ENCODE assay signal across 1 cellular context in the genomic region with DNA sequence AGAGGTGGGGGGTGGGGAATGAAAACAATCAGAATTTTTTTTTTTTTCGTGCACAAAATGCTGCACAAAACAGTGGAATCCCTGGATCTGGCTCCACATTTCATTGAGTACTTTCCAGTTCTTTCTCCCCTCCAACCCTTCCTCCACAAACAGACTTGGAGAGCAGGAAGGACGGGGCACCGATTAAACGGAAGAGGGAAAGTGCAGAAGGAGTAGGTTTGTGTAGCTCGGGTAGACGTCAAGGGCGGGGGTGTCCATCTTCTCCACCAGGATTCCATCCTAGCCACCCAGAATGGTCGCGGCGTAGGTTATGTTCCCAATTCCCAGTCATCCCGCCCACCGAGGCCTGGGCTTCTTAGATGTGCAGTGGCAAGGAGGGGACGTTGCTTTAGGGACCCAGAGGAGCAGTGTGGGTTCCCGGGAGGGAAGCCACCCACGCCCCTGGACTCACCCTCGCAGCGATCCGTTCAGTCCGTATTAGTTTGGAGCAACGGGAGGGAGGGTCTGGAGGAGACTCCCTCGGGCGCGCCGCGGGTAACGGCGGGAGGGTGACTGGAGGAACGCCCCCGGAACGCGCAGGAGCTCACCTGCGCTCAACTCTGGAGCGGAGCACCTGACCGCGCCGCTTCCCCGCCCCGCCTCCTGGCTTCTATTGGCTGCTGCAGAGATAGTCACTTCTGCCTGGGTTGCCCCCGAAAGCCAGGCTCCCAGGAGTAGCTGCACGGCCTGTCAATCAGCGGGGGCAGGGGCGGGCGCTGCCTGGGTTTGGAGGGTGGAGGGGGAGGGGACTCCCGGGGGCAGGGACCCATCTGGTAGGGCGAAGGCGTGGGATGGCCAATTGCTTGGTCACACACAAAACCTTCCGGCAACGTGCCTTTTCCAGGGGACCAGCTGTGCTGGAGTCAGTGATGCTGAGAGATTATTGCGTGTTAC.
A peak's percentile ranks its signal among the peaks of the same experiment; 100 is the strongest.
TF ChIP-seq lines count a peak whose summit lies in the region.

A gene with protein sequence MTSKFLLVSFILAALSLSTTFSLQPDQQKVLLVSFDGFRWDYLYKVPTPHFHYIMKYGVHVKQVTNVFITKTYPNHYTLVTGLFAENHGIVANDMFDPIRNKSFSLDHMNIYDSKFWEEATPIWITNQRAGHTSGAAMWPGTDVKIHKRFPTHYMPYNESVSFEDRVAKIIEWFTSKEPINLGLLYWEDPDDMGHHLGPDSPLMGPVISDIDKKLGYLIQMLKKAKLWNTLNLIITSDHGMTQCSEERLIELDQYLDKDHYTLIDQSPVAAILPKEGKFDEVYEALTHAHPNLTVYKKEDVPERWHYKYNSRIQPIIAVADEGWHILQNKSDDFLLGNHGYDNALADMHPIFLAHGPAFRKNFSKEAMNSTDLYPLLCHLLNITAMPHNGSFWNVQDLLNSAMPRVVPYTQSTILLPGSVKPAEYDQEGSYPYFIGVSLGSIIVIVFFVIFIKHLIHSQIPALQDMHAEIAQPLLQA (minus strand): TSS at position 624 of the 933 bp plus-strand sequence. CDS start 2,718 bp downstream, outside the sequence.

TF ChIP-seq in HEK293, 187 proteins besides CTCF, POLR2A, EP300 and RAD21 (continued from another document):
- TF ChIP-seq FEZF1 (tag by site-specific recombination; IDR thresholded peaks at IDR 0.05) (peak; percentile 44), ZNF302 (tag by site-specific recombination; IDR thresholded peaks at IDR 0.05; ENCODE audit: low read depth) (no peak), ZNF600 (tag by site-specific recombination; IDR thresholded peaks at IDR 0.05) (peak; percentile 90), ZNF214 (tag by site-specific recombination; IDR thresholded peaks at IDR 0.05; ENCODE audit: borderline replicate concordance) (no peak), PRDM1 (tag by site-specific recombination; IDR thresholded peaks at IDR 0.05) (peak; percentile 65; the same call in 1 of the 2 replicates), ZNF843 (tag by site-specific recombination; IDR thresholded peaks at IDR 0.05) (0 out of 2 replicates have a peak, but pooled peaks have one; percentile 19), ZBTB48 (tag by site-specific recombination; IDR thresholded peaks at IDR 0.05) (peak; percentile 95), GLIS2 (tag by site-specific recombination; IDR thresholded peaks at IDR 0.05) (peak; percentile 89), ZNF785 (tag by site-specific recombination; IDR thresholded peaks at IDR 0.05) (no peak), ZXDB (tag by site-specific recombination; IDR thresholded peaks at IDR 0.05) (peak; percentile 62; the same call in 1 of the 2 replicates), YY1 (tag by site-specific recombination; IDR thresholded peaks at IDR 0.05) (0 out of 2 replicates have a peak, but pooled peaks have one; percentile 24), ZNF76 (tag by site-specific recombination; IDR thresholded peaks at IDR 0.05; ENCODE audit: borderline replicate concordance, low read depth) (0 out of 2 replicates have a peak, but pooled peaks have one; percentile 19), ZNF561 (tag by site-specific recombination; IDR thresholded peaks at IDR 0.05; ENCODE audit: borderline replicate concordance) (peak; percentile 46; the same call in 1 of the 2 replicates), ZBTB20 (tag by site-specific recombination; IDR thresholded peaks at IDR 0.05) (peak; percentile 58; the same call in 1 of the 2 replicates), ZNF335 (tag by site-specific recombination; conservative IDR thresholded peaks at IDR 0.05) (peak; percentile 68), KLF1 (tag by site-specific recombination; IDR thresholded peaks at IDR 0.05) (peak; percentile 76), ZSCAN30 (tag by site-specific recombination; IDR thresholded peaks at IDR 0.05) (0 out of 2 replicates have a peak, but pooled peaks have one; percentile 9), OVOL3 (tag by site-specific recombination; IDR thresholded peaks at IDR 0.05) (0 out of 2 replicates have a peak, but pooled peaks have one; percentile 26), ZSCAN23 (tag by site-specific recombination; IDR thresholded peaks at IDR 0.05) (no peak), ZNF391 (tag by site-specific recombination; IDR thresholded peaks at IDR 0.05; ENCODE audit: borderline replicate concordance, low read depth) (peak; percentile 49; the same call in 1 of the 2 replicates), HOXC10 (CRISPR knock-in tag; IDR thresholded peaks at IDR 0.05) (0 out of 2 replicates have a peak, but pooled peaks have one; percentile 51), ZFHX2 (tag by site-specific recombination; conservative IDR thresholded peaks at IDR 0.05) (peak; percentile 91), ZBTB17 (tag by site-specific recombination; IDR thresholded peaks at IDR 0.05) (peak; percentile 70), ZNF366 (tag by site-specific recombination; conservative IDR thresholded peaks at IDR 0.05) (0 out of 2 replicates have a peak, but pooled peaks have one; percentile 18)
- TF ChIP-seq, protein P1, sequence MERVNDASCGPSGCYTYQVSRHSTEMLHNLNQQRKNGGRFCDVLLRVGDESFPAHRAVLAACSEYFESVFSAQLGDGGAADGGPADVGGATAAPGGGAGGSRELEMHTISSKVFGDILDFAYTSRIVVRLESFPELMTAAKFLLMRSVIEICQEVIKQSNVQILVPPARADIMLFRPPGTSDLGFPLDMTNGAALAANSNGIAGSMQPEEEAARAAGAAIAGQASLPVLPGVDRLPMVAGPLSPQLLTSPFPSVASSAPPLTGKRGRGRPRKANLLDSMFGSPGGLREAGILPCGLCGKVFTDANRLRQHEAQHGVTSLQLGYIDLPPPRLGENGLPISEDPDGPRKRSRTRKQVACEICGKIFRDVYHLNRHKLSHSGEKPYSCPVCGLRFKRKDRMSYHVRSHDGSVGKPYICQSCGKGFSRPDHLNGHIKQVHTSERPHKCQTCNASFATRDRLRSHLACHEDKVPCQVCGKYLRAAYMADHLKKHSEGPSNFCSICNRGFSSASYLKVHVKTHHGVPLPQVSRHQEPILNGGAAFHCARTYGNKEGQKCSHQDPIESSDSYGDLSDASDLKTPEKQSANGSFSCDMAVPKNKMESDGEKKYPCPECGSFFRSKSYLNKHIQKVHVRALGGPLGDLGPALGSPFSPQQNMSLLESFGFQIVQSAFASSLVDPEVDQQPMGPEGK (tag by site-specific recombination; IDR thresholded peaks at IDR 0.05), result peak; percentile 76; the same call in 1 of the 2 replicates
- TF ChIP-seq, protein P2, sequence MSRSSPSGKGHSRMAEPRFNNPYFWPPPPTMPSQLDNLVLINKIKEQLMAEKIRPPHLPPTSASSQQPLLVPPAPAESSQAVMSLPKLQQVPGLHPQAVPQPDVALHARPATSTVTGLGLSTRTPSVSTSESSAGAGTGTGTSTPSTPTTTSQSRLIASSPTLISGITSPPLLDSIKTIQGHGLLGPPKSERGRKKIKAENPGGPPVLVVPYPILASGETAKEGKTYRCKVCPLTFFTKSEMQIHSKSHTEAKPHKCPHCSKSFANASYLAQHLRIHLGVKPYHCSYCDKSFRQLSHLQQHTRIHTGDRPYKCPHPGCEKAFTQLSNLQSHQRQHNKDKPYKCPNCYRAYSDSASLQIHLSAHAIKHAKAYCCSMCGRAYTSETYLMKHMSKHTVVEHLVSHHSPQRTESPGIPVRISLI (tag by site-specific recombination; IDR thresholded peaks at IDR 0.05), result 0 out of 2 replicates have a peak, but pooled peaks have one; percentile 37
- TF ChIP-seq, protein P3, sequence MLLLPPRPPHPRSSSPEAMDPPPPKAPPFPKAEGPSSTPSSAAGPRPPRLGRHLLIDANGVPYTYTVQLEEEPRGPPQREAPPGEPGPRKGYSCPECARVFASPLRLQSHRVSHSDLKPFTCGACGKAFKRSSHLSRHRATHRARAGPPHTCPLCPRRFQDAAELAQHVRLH (tag by site-specific recombination; IDR thresholded peaks at IDR 0.05), result 0 out of 2 replicates have a peak, but pooled peaks have one; percentile 25
- TF ChIP-seq, protein P4, sequence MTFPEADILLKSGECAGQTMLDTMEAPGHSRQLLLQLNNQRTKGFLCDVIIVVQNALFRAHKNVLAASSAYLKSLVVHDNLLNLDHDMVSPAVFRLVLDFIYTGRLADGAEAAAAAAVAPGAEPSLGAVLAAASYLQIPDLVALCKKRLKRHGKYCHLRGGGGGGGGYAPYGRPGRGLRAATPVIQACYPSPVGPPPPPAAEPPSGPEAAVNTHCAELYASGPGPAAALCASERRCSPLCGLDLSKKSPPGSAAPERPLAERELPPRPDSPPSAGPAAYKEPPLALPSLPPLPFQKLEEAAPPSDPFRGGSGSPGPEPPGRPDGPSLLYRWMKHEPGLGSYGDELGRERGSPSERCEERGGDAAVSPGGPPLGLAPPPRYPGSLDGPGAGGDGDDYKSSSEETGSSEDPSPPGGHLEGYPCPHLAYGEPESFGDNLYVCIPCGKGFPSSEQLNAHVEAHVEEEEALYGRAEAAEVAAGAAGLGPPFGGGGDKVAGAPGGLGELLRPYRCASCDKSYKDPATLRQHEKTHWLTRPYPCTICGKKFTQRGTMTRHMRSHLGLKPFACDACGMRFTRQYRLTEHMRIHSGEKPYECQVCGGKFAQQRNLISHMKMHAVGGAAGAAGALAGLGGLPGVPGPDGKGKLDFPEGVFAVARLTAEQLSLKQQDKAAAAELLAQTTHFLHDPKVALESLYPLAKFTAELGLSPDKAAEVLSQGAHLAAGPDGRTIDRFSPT (tag by site-specific recombination; IDR thresholded peaks at IDR 0.05), result peak; percentile 85
